17 cellular contexts compared by ENCODE assay signal in genomic region chr7:44963526-44964290, GRCh38. TPM values are rescaled to one million over a fixed set of nuclear protein-coding genes. Genes with fewer than 3 reads are reported as not detected.
DNase-seq lines count a peak whose midpoint lies in the region; ATAC-seq, FAIRE-seq and TF ChIP-seq lines count a peak whose summit lies in the region.
"Had no signal": no experiment of that assay in that cellular context is flagged by ENCODE, and none has a peak within 500 bp of the region (broad histone marks: within the 10 kb centered on the region; RNA-seq: fewer than 3 reads in every experiment).

No MANE protein-coding gene starts in this region.

- H3K27ac ChIP-seq in H9 (ENCODE audit: insufficient read length, low read depth, low read length) (no peak overlapping the region), H1 (ENCODE audit: low read depth, low read length) (no peak overlapping the region)
- H3K27ac ChIP-seq: lower lobe of right lung, neutrophil, stomach, VCaP had no signal

- no peaks in the 10 kb centered on the region for H3K79me1 ChIP-seq in H9 (ENCODE audit: insufficient read depth, low read depth, low read length, poor library complexity, severe bottlenecking)
- no peaks in the 10 kb centered on the region for H3K79me1 ChIP-seq in H1 (ENCODE audit: low read depth, low read length)

- H2BK12ac ChIP-seq in H9 (ENCODE audit: insufficient read length, low read depth, low read length) (no peak overlapping the region), H1 (ENCODE audit: low read depth, low read length) (no peak overlapping the region)

- CTCF ChIA-PET in activated naive CD4-positive, alpha-beta T cell treated with anti-CD3 and anti-CD28 coated beads, Interleukin-2, amount 10 ng/mL, durations not matched to agents 7 days and 5 days (lab: Charles Lee): interaction anchor here (0.8 to 2.0 kb wide), 4 partner anchors 10 to 172 kb away, joined by 3 to 8 read pairs (median 6); no protein-coding TSS in a partner anchor
- CTCF ChIA-PET in H1 (lab: Charles Lee; ENCODE audit: partially characterized antibody): interaction anchor here (0.6 to 3.2 kb wide), 19 partner anchors 10 to 891 kb away, joined by 3 to 33 read pairs (median 4); no protein-coding TSS in a partner anchor

- H4K20me1 ChIP-seq in H9 (ENCODE audit: control insufficient read depth, insufficient read depth, insufficient read length): no peaks in the 10 kb centered on the region
- H4K20me1 ChIP-seq in H1 (replicated peaks in 1 of 2; ENCODE audit: control insufficient read depth in 1 of 2, insufficient read depth in 2 of 2, low read length in 2 of 2): no peaks in the 10 kb centered on the region

- H3K4me2 ChIP-seq in H9 (ENCODE audit: insufficient read depth, insufficient read length, low read length) (no peak overlapping the region), H1 (ENCODE audit: insufficient read depth in 1 of 2, low read depth in 2 of 2, low read length in 2 of 2) (peak overlapping the region in 1 of 2 experiments; percentile 76; a peak in 2 of 4 replicates)

- FAIRE-seq in H1 (lab: Jason Lieb, UNC): no peak

- H3K23me2 ChIP-seq in H9 (ENCODE audit: insufficient read length, low read depth, low read length, poor library complexity, severe bottlenecking) (no peaks in the 10 kb centered on the region), H1 (ENCODE audit: low read depth, low read length) (peaks cover 5% of the 10 kb centered on the region; the same call in 1 of the 2 replicates)

- H3K36me3 ChIP-seq in H1 (ENCODE audit: control insufficient read depth in 2 of 4, insufficient read depth in 4 of 4, low read length in 3 of 4): no peaks in the 10 kb centered on the region

- no peaks in the 10 kb centered on the region; the same call in 1 of the 2 replicates for H3K27me3 ChIP-seq in H9 (ENCODE audit: insufficient read depth, low read length)
- peaks cover 10 to 40% (median 23%) of the 10 kb centered on the region in 4 experiments; a peak in 6 of 7 replicates for H3K27me3 ChIP-seq in H1 (replicated peaks in 1 of 4; ENCODE audit: control insufficient read depth in 3 of 4, extremely low read depth in 1 of 4, insufficient read depth in 3 of 4, low read length in 3 of 4)
- H3K27me3 ChIP-seq: neutrophil had no signal

- H3K27ac Mint-ChIP-seq in activated naive CD4-positive, alpha-beta T cell treated with anti-CD3 and anti-CD28 coated beads, Interleukin-2, amount 50 U/mL, for 72 hours: peak overlapping the region; percentile 60 to 87
- no peak overlapping the region for H3K27ac Mint-ChIP-seq in activated naive CD4-positive, alpha-beta T cell treated with anti-CD3 and anti-CD28 coated beads, Interleukin-2, amount 10 ng/mL, durations not matched to agents 7 days and 5 days
- H3K27ac Mint-ChIP-seq in H9: no peak overlapping the region
- peak overlapping the region; percentile 88 for H3K27ac Mint-ChIP-seq in stimulated activated effector memory CD8-positive, alpha-beta T cell treated with anti-CD3 and anti-CD28 coated beads, Interleukin-12 subunit alpha, Interleukin-12 subunit beta, amount 100 ng/mL, for 72 hours
- H3K27ac Mint-ChIP-seq: dendritic cell treated with granulocyte-macrophage colony-stimulating factor and Interleukin-4, amounts not matched to agents 40 ng/mL and 50 ng/mL, for 4 days had no signal

- no peak for TF ChIP-seq RAD21 in H1 (IDR thresholded peaks at IDR 0.05 in 1 of 2, conservative IDR thresholded peaks at IDR 0.05 in 1 of 2; ENCODE audit: low read depth in 2 of 2, low read length in 2 of 2)

- H4K8ac ChIP-seq in H9 (replicated peaks; ENCODE audit: insufficient read length, low read depth, low read length) (no peak overlapping the region), H1 (ENCODE audit: extremely low read depth, insufficient read depth, low read length) (peak overlapping the region; percentile 68)

- no peak overlapping the region for H3T11ph ChIP-seq in H9 (ENCODE audit: low read length)

- H2BK15ac ChIP-seq in H9 (ENCODE audit: low read depth, low read length) (no peak overlapping the region), H1 (ENCODE audit: low read length) (0 out of 2 replicates have a peak overlapping the region, but pooled peaks have one; percentile 3)

- ATAC-seq in activated naive CD4-positive, alpha-beta T cell treated with anti-CD3 and anti-CD28 coated beads, Interleukin-2, amount 50 U/mL, for 72 hours: no peak
- peak; percentile 2 for ATAC-seq in stimulated activated effector memory CD8-positive, alpha-beta T cell treated with anti-CD3 and anti-CD28 coated beads, Interleukin-12 subunit alpha, Interleukin-12 subunit beta, amount 100 ng/mL, for 72 hours
- ATAC-seq in GM21723 (IDR thresholded peaks at IDR 0.05; ENCODE audit: unreplicated experiment) (no peak), HG03097 (IDR thresholded peaks at IDR 0.05; ENCODE audit: low FRiP score, unreplicated experiment) (no peak)

- peak in 1 of 2 donors; percentile 64 for DNase-seq in activated naive CD4-positive, alpha-beta T cell treated with anti-CD3 and anti-CD28 coated beads, Interleukin-2, amount 50 U/mL, for 72 hours (ENCODE audit: low spot score in 2 of 2)
- DNase-seq in activated naive CD4-positive, alpha-beta T cell treated with anti-CD3 and anti-CD28 coated beads, Interleukin-2, amount 10 ng/mL, durations not matched to agents 7 days and 5 days: no peak
- DNase-seq in H9 (peak; percentile 27), H1 (ENCODE audit: low read depth in 1 of 2, low spot score in 2 of 2) (peak in 1 of 2 experiments; percentile 43), NCI-H524 (lab: John Stamatoyannopoulos, UW) (no peak)
- DNase-seq in stimulated activated effector memory CD8-positive, alpha-beta T cell treated with anti-CD3 and anti-CD28 coated beads, Interleukin-12 subunit alpha, Interleukin-12 subunit beta, amount 100 ng/mL, for 72 hours (ENCODE audit: low spot score in 2 of 2): peak in 1 of 2 donors; percentile 51
- DNase-seq: DMS79 treated with DMSO at 0.1 percent for 48 hours, lower lobe of right lung, NCI-H187 treated with DMSO at 0.1 percent for 48 hours, NCI-H510A treated with DMSO at 0.1 percent for 48 hours, PC-3, stomach had no signal

- H3K4me1 Mint-ChIP-seq in activated naive CD4-positive, alpha-beta T cell treated with anti-CD3 and anti-CD28 coated beads, Interleukin-2, amount 10 ng/mL, durations not matched to agents 7 days and 5 days: peaks cover 21% of the 10 kb centered on the region
- peaks cover 0 to 5% of the 10 kb centered on the region in 2 experiments; a peak in 3 of 4 replicates for H3K4me1 Mint-ChIP-seq in H9
- H3K4me1 Mint-ChIP-seq in stimulated activated effector memory CD8-positive, alpha-beta T cell treated with anti-CD3 and anti-CD28 coated beads, Interleukin-12 subunit alpha, Interleukin-12 subunit beta, amount 100 ng/mL, for 72 hours: peaks cover 54% of the 10 kb centered on the region

- H4K5ac ChIP-seq in H9 (ENCODE audit: insufficient read length, low read depth, low read length) (no peak overlapping the region), H1 (ENCODE audit: insufficient read length, low read depth, low read length) (no peak overlapping the region)

- H2BK120ac ChIP-seq in H9 (ENCODE audit: low read depth, low read length, poor library complexity, severe bottlenecking) (no peak overlapping the region), H1 (replicated peaks; ENCODE audit: low read depth, low read length) (no peak overlapping the region)

- no peak overlapping the region for H3K18ac ChIP-seq in H9 (ENCODE audit: insufficient read length, low read depth, low read length)
- no peak overlapping the region for H3K18ac ChIP-seq in H1 (ENCODE audit: extremely low read depth, low read length)

- no peaks in the 10 kb centered on the region for H3K27me3 Mint-ChIP-seq in activated naive CD4-positive, alpha-beta T cell treated with anti-CD3 and anti-CD28 coated beads, Interleukin-2, amount 10 ng/mL, durations not matched to agents 7 days and 5 days
- H3K27me3 Mint-ChIP-seq in H9 (ENCODE audit: low read depth): peaks cover 30% of the 10 kb centered on the region
- H3K27me3 Mint-ChIP-seq: dendritic cell treated with granulocyte-macrophage colony-stimulating factor and Interleukin-4, amounts not matched to agents 40 ng/mL and 50 ng/mL, for 4 days had no signal

- TF ChIP-seq POLR2A in H1 (IDR thresholded peaks at IDR 0.05; ENCODE audit: control extremely low read depth in 1 of 2, low read depth in 2 of 2, low read length in 2 of 2): no peak

- H3K56ac ChIP-seq in H9 (ENCODE audit: insufficient read length, low read depth, low read length): no peak overlapping the region
- H3K56ac ChIP-seq in H1 (replicated peaks; ENCODE audit: insufficient read length, low read depth, low read length): no peak overlapping the region

- no peak overlapping the region for H2BK20ac ChIP-seq in H9 (ENCODE audit: low read depth, low read length, poor library complexity, severe bottlenecking)
- H2BK20ac ChIP-seq in H1 (ENCODE audit: low read length): no peak overlapping the region

- H2AFZ ChIP-seq in H9 (ENCODE audit: low read length) (no peak overlapping the region), H1 (ENCODE audit: low read length) (no peak overlapping the region)

- no peak overlapping the region for H3K4ac ChIP-seq in H9 (ENCODE audit: low read depth, low read length)
- no peak overlapping the region for H3K4ac ChIP-seq in H1 (replicated peaks; ENCODE audit: insufficient read length, low read depth, low read length)

- H3K14ac ChIP-seq in H9 (ENCODE audit: insufficient read depth, low read length) (no peak overlapping the region), H1 (ENCODE audit: insufficient read length) (no peak overlapping the region)

- POLR2A ChIA-PET in H1 (lab: Charles Lee; ENCODE audit: partially characterized antibody): interaction anchor here (0.8 to 17.9 kb wide), 9 partner anchors 9 to 158 kb away, joined by 3 to 327 read pairs (median 5); partner anchors contain the start of genes H2AZ2, MYO1G and TBRG4

- H3K4me1 ChIP-seq in H9 (ENCODE audit: insufficient read depth, low read length) (no peaks in the 10 kb centered on the region), H1 (replicated peaks in 1 of 4; ENCODE audit: control insufficient read depth in 3 of 4, insufficient read depth in 4 of 4, low read length in 3 of 4) (peaks cover 0 to 11% (median 4%) of the 10 kb centered on the region in 4 experiments; a peak in 4 of 7 replicates)

- H3K9me3 ChIP-seq in H9 (ENCODE audit: control insufficient read depth, low read depth, low read length) (no peaks in the 10 kb centered on the region), H1 (ENCODE audit: insufficient read depth in 2 of 2, low read depth in 1 of 2, low read length in 1 of 2) (no peaks in the 10 kb centered on the region)
- H3K9me3 ChIP-seq: lower lobe of right lung, neutrophil, stomach had no signal

- no peak overlapping the region for H2BK5ac ChIP-seq in H9 (ENCODE audit: insufficient read length, low read length)
- H2BK5ac ChIP-seq in H1 (ENCODE audit: low read depth, low read length): no peak overlapping the region

- no CpG with 5 or more reads among the region's 19 CpGs for WGBS in H9 (ENCODE audit: extremely low coverage, insufficient read length, low lambda C conversion rate)
- WGBS in H1 (ENCODE audit: extremely low coverage in 1 of 2, insufficient coverage in 1 of 2, insufficient read length in 1 of 2, insufficient replicate concordance in 2 of 2, low coverage in 1 of 2, low lambda C conversion rate in 2 of 2, missing lambda C conversion rate in 1 of 2), 2 experiments: 95% methylated on average over 15 of the region's 19 CpGs; no CpG with 5 or more reads in 1 of the 2 experiments

- no peak for TF ChIP-seq CTCF in H9 (conservative IDR thresholded peaks at IDR 0.05)
- no peak for TF ChIP-seq CTCF in H1 (IDR thresholded peaks at IDR 0.05; ENCODE audit: control extremely low read depth in 1 of 3, insufficient read depth in 1 of 3, low read depth in 1 of 3, low read length in 3 of 3)

- H4K91ac ChIP-seq in H9 (ENCODE audit: insufficient read length, low read depth, low read length) (no peak overlapping the region), H1 (replicated peaks; ENCODE audit: insufficient read length, low read length) (no peak overlapping the region)

- H3K9me3 Mint-ChIP-seq in activated naive CD4-positive, alpha-beta T cell treated with anti-CD3 and anti-CD28 coated beads, Interleukin-2, amount 50 U/mL, for 72 hours: no peaks in the 10 kb centered on the region
- no peaks in the 10 kb centered on the region for H3K9me3 Mint-ChIP-seq in activated naive CD4-positive, alpha-beta T cell treated with anti-CD3 and anti-CD28 coated beads, Interleukin-2, amount 10 ng/mL, durations not matched to agents 7 days and 5 days
- H3K9me3 Mint-ChIP-seq in H9: no peaks in the 10 kb centered on the region
- H3K9me3 Mint-ChIP-seq in stimulated activated effector memory CD8-positive, alpha-beta T cell treated with anti-CD3 and anti-CD28 coated beads, Interleukin-12 subunit alpha, Interleukin-12 subunit beta, amount 100 ng/mL, for 72 hours: no peaks in the 10 kb centered on the region
- H3K9me3 Mint-ChIP-seq: dendritic cell treated with granulocyte-macrophage colony-stimulating factor and Interleukin-4, amounts not matched to agents 40 ng/mL and 50 ng/mL, for 4 days had no signal

- H3K4me3 ChIP-seq in H1 (ENCODE audit: extremely low read depth in 1 of 4, insufficient read depth in 2 of 4, low read depth in 3 of 4, low read length in 4 of 4): peak overlapping the region in 1 of 4 experiments; percentile 58; a peak in 1 of 8 replicates

- TF ChIP-seq EP300 in H1 (IDR thresholded peaks at IDR 0.05; ENCODE audit: borderline replicate concordance in 1 of 2, low read depth in 2 of 2, low read length in 2 of 2): no peak

- H3K79me2 ChIP-seq in H9 (ENCODE audit: insufficient read depth, low read length) (no peaks in the 10 kb centered on the region), H1 (ENCODE audit: control insufficient read depth in 1 of 2, insufficient read depth in 2 of 2, low read length in 2 of 2) (no peaks in the 10 kb centered on the region)

- H3K36me3 Mint-ChIP-seq in activated naive CD4-positive, alpha-beta T cell treated with anti-CD3 and anti-CD28 coated beads, Interleukin-2, amount 50 U/mL, for 72 hours: peaks cover 26 to 27% of the 10 kb centered on the region in 2 donors
- peaks cover 49% of the 10 kb centered on the region for H3K36me3 Mint-ChIP-seq in activated naive CD4-positive, alpha-beta T cell treated with anti-CD3 and anti-CD28 coated beads, Interleukin-2, amount 10 ng/mL, durations not matched to agents 7 days and 5 days
- no peaks in the 10 kb centered on the region; a peak in 1 of 7 replicates for H3K36me3 Mint-ChIP-seq in H9 (ENCODE audit: insufficient read depth in 1 of 3, low read depth in 3 of 3)
- peaks cover 96% of the 10 kb centered on the region for H3K36me3 Mint-ChIP-seq in stimulated activated effector memory CD8-positive, alpha-beta T cell treated with anti-CD3 and anti-CD28 coated beads, Interleukin-12 subunit alpha, Interleukin-12 subunit beta, amount 100 ng/mL, for 72 hours

- H3K9ac ChIP-seq in H9 (ENCODE audit: extremely low read depth, insufficient read length, low read length) (no peak overlapping the region), H1 (replicated peaks in 1 of 4; ENCODE audit: extremely low read depth in 1 of 4, low read depth in 3 of 4, low read length in 3 of 4) (no peak overlapping the region)

- H3K23ac ChIP-seq in H9 (ENCODE audit: insufficient read length, low read depth, low read length) (no peak overlapping the region), H1 (ENCODE audit: insufficient read length) (no peak overlapping the region)

- H3K4me3 Mint-ChIP-seq in activated naive CD4-positive, alpha-beta T cell treated with anti-CD3 and anti-CD28 coated beads, Interleukin-2, amount 10 ng/mL, durations not matched to agents 7 days and 5 days: no peak overlapping the region
- no peak overlapping the region for H3K4me3 Mint-ChIP-seq in H9
- no peak overlapping the region for H3K4me3 Mint-ChIP-seq in stimulated activated effector memory CD8-positive, alpha-beta T cell treated with anti-CD3 and anti-CD28 coated beads, Interleukin-12 subunit alpha, Interleukin-12 subunit beta, amount 100 ng/mL, for 72 hours
- H3K4me3 Mint-ChIP-seq: dendritic cell treated with granulocyte-macrophage colony-stimulating factor and Interleukin-4, amounts not matched to agents 40 ng/mL and 50 ng/mL, for 4 days had no signal

- H2AK5ac ChIP-seq in H9 (ENCODE audit: insufficient read length, low read length) (no peak overlapping the region), H1 (ENCODE audit: low read depth, low read length) (no peak overlapping the region)

RNA-seq across cellular contexts. Expression of gene MYO1G, which starts 15.1 kb away (rescaled TPM):
- total RNA-seq in activated naive CD4-positive, alpha-beta T cell treated with anti-CD3 and anti-CD28 coated beads, Interleukin-2, amount 50 U/mL, for 72 hours: 100 to 1,000 TPM; 361 to 532 TPM
- 0.55 and 0.57 TPM in 2 replicates for total RNA-seq in H9 (2021)
- 0.11 and 0.19 TPM in 2 replicates for total RNA-seq in H1 (2021; fragmentation: NEBNext Ultra II Directional; extraction: Animal tissue kit (Norgen Biotek cat#: 25700))
- polyA plus RNA-seq in H1 (2011; rRNA removed): 0.08 and 0.11 TPM in 2 replicates
- 0.12 TPM for polyA plus RNA-seq in H1 (2011; cell fraction: cytosol; rRNA removed)
- 0.50 TPM for polyA plus RNA-seq in H1 (2011; cell fraction: nucleus; rRNA removed)
- polyA plus RNA-seq in H1 (2012, experiment 1 of 2): 0.08 to 0.15 TPM (median 0.11 TPM) in 3 of 4 replicates, not detected in the other
- not detected for polyA plus RNA-seq in H1 (2012, experiment 2 of 2)
- polyA plus RNA-seq in H1 (2013, experiment 1 of 2): 0.04 TPM
- polyA plus RNA-seq in H1 (2013, experiment 2 of 2): 0.04 TPM
- polyA minus RNA-seq in H1 (2011; rRNA and poly(A)+ RNA removed): 0.20 and 0.54 TPM in 2 replicates
- polyA minus RNA-seq in H1 (2011; cell fraction: cytosol; rRNA and poly(A)+ RNA removed): 1.8 TPM
- 1.9 TPM for polyA minus RNA-seq in H1 (2011; cell fraction: nucleus; rRNA and poly(A)+ RNA removed)

RNA-seq across cellular contexts. Expression of gene CCM2, which starts 36.3 kb away (rescaled TPM):
- total RNA-seq in activated naive CD4-positive, alpha-beta T cell treated with anti-CD3 and anti-CD28 coated beads, Interleukin-2, amount 50 U/mL, for 72 hours: 100 to 1,000 TPM in 1 of 2 donors, 10 to 100 TPM in 1; 79.2 to 130 TPM
- total RNA-seq in H9 (2021): 30.4 and 30.5 TPM in 2 replicates
- total RNA-seq in H1 (2021; fragmentation: NEBNext Ultra II Directional; extraction: Animal tissue kit (Norgen Biotek cat#: 25700)): 31.3 and 31.6 TPM in 2 replicates
- polyA plus RNA-seq in H1 (2011; rRNA removed): 41.2 and 54.8 TPM in 2 replicates
- 40.7 TPM for polyA plus RNA-seq in H1 (2011; cell fraction: cytosol; rRNA removed)
- polyA plus RNA-seq in H1 (2011; cell fraction: nucleus; rRNA removed): 51.2 TPM
- polyA plus RNA-seq in H1 (2012, experiment 1 of 2): 21.6 to 34.6 TPM (median 32.5 TPM) in 4 replicates
- 28.2 TPM for polyA plus RNA-seq in H1 (2012, experiment 2 of 2)
- 20.3 TPM for polyA plus RNA-seq in H1 (2013, experiment 1 of 2)
- 19.7 TPM for polyA plus RNA-seq in H1 (2013, experiment 2 of 2)
- polyA minus RNA-seq in H1 (2011; rRNA and poly(A)+ RNA removed): 26.9 and 30.1 TPM in 2 replicates
- polyA minus RNA-seq in H1 (2011; cell fraction: cytosol; rRNA and poly(A)+ RNA removed): 18.4 TPM
- 19.1 TPM for polyA minus RNA-seq in H1 (2011; cell fraction: nucleus; rRNA and poly(A)+ RNA removed)

Comparison
In these comparisons a context has a peak if more than half of its experiments do, and no peak if none do; other contexts are left out.
1. H3K27ac Mint-ChIP-seq: peak in activated naive CD4-positive, alpha-beta T cell treated with anti-CD3 and anti-CD28 coated beads, Interleukin-2, amount 50 U/mL, for 72 hours (2 of 2) and stimulated activated effector memory CD8-positive, alpha-beta T cell treated with anti-CD3 and anti-CD28 coated beads, Interleukin-12 subunit alpha, Interleukin-12 subunit beta, amount 100 ng/mL, for 72 hours (single experiment); none in activated naive CD4-positive, alpha-beta T cell treated with anti-CD3 and anti-CD28 coated beads, Interleukin-2, amount 10 ng/mL, durations not matched to agents 7 days and 5 days (single experiment) and H9 (0 of 3).
2. RNA of gene MYO1G, which starts 15.1 kb away (total RNA-seq): 361 to 532 TPM in activated naive CD4-positive, alpha-beta T cell treated with anti-CD3 and anti-CD28 coated beads, Interleukin-2, amount 50 U/mL, for 72 hours; 0.55 to 0.57 TPM in H9 and 0.11 to 0.19 TPM in H1; every median in the first group is over 100 times any median in the second.